In the genomic region with DNA sequence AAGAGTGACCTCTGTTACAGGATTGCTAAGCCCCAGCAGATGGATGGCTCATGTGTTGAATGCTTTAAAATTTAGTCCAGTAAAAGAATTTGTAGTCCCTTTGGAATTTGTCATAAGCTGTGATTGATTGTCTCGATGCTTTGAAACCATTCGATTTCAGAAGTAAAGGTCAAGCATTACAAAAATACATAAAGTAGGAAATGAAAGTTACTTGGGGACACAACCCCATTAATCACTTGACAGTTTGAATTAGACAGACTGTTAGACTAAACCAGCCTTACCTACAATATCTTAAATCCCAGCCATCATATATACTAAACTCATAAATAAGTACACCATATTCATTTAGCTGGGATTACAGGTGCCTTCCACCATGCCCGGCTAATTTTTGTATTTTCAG, we compare ENCODE assay signal across 17 cellular contexts. TPM values are rescaled to one million over a fixed set of nuclear protein-coding genes. Genes with fewer than 3 reads are reported as not detected.
DNase-seq lines count a peak whose midpoint lies in the region; ATAC-seq, FAIRE-seq and TF ChIP-seq lines count a peak whose summit lies in the region.
"Had no signal": no experiment of that assay in that cellular context is flagged by ENCODE, and none has a peak within 500 bp of the region (broad histone marks: within the 10 kb centered on the region; RNA-seq: fewer than 3 reads in every experiment).

No MANE protein-coding gene starts in this region.

- no TSS peak for BruUV-seq in GM12878 (replicated peaks; lab: Mats Ljungman, UMichigan)

- peaks cover 100% of the 10 kb centered on the region for H3K79me2 ChIP-seq in SK-N-SH (ENCODE audit: insufficient read depth)
- peaks cover 77% of the 10 kb centered on the region for H3K79me2 ChIP-seq in GM12878 (ENCODE audit: control insufficient read depth, insufficient read depth, low read length)

- H3K36me3 ChIP-seq in SK-N-SH (replicated peaks in 1 of 2; ENCODE audit: control insufficient read depth in 1 of 2, insufficient read depth in 2 of 2, low read length in 1 of 2) (peaks cover 4 to 42% of the 10 kb centered on the region in 2 experiments), GM12878 (ENCODE audit: control insufficient read depth in 2 of 2, insufficient read depth in 2 of 2, low read length in 1 of 2) (peaks cover 2% of the 10 kb centered on the region in 2 experiments; a peak in 2 of 4 replicates), stomach (peaks cover 0 to 37% (median 21%) of the 10 kb centered on the region in 4 donors)
- peaks cover 9% of the 10 kb centered on the region for H3K36me3 ChIP-seq in CD4-positive, alpha-beta memory T cell (ENCODE audit: insufficient read depth, low read length)

- H3K4me3 ChIP-seq in SK-N-SH (ENCODE audit: low read depth in 2 of 2, low read length in 1 of 2) (no peak overlapping the region), GM12878 (no peak overlapping the region), stomach (no peak overlapping the region)
- H3K4me3 ChIP-seq in CD4-positive, alpha-beta memory T cell (ENCODE audit: low read length in 2 of 2), result no peak overlapping the region

- intact Hi-C loops in CD4-positive, alpha-beta memory T cell (cut with micrococcal nuclease), result no loop called here
- intact Hi-C loops in GM12878 (cut with micrococcal nuclease; ENCODE audit: unreplicated experiment), result no loop called here
- intact Hi-C loops in stomach (cut with DNase I; ENCODE audit: low total_unique reads), result no loop called here
- intact Hi-C loops in posterior vena cava (cut with DNase I), result no loop called here

- H3K4me3 Mint-ChIP-seq in CD4-positive, alpha-beta memory T cell, result peak overlapping the region in 3 of 8 donors; percentile 46 to 59 (median 46)
- H3K4me3 Mint-ChIP-seq: H9 had no signal

- no peaks in the 10 kb centered on the region for H3K9me3 Mint-ChIP-seq in CD4-positive, alpha-beta memory T cell
- H3K9me3 Mint-ChIP-seq: H9 had no signal

- in situ Hi-C loops in GM12878 (cut with MboI), result no loop called here

- H3K27ac ChIP-seq in SK-N-SH (ENCODE audit: low read depth in 2 of 2, low read length in 1 of 2) (no peak overlapping the region), GM12878 (ENCODE audit: control insufficient read depth, insufficient read depth) (peak overlapping the region; percentile 26; the same call in 1 of the 2 replicates), stomach (no peak overlapping the region)
- no peak overlapping the region for H3K27ac ChIP-seq in CD4-positive, alpha-beta memory T cell (ENCODE audit: low read depth, low read length)
- H3K27ac ChIP-seq: 22Rv1, C4-2B had no signal

- peak overlapping the region in 6 of 7 donors; percentile 18 to 97 (median 60) for H3K27ac Mint-ChIP-seq in CD4-positive, alpha-beta memory T cell
- H3K27ac Mint-ChIP-seq: H9 had no signal

- ATAC-seq in SK-N-SH treated with all-trans-retinoic acid at 6 μM for 48 hours (no peak), HG03432 (IDR thresholded peaks at IDR 0.05; ENCODE audit: unreplicated experiment) (peak; percentile 60), GM12878 (peak; percentile 62), HG03457 (IDR thresholded peaks at IDR 0.05; ENCODE audit: unreplicated experiment) (no peak)

- RAD21 ChIA-PET in GM12878 (lab: Charles Lee; ENCODE audit: unreplicated experiment), result no interaction called here

- SMC1A ChIA-PET in GM12878 (lab: Charles Lee; ENCODE audit: uncharacterized antibody, unreplicated experiment), result interaction anchor here (1.9 kb wide), 1 partner anchor 19 kb away, joined by 5 read pairs; no protein-coding TSS in a partner anchor

- no peak for TF ChIP-seq EP300 in SK-N-SH (IDR thresholded peaks at IDR 0.05; ENCODE audit: borderline replicate concordance in 1 of 2, low read depth in 1 of 2, low read length in 1 of 2)
- TF ChIP-seq EP300 in GM12878 (IDR thresholded peaks at IDR 0.05; ENCODE audit: borderline replicate concordance in 1 of 2, control insufficient read depth in 1 of 2, low read depth in 2 of 2, low read length in 2 of 2), result no peak
- TF ChIP-seq EP300 in stomach (IDR thresholded peaks at IDR 0.05), result no peak

- WGBS in SK-N-SH (ENCODE audit: low lambda C conversion rate), result 71% methylated on average over 3 of the region's 3 CpGs
- WGBS in GM12878 (ENCODE audit: insufficient coverage, insufficient replicate concordance, low lambda C conversion rate, missing lambda C conversion rate), result 24% methylated on average over 3 of the region's 3 CpGs
- WGBS in stomach, 5 donors, result 72 to 82% (median 77%) methylated on average over 3 of the region's 3 CpGs

- H3K4me1 ChIP-seq in SK-N-SH (ENCODE audit: control insufficient read depth in 1 of 2, insufficient read depth in 2 of 2, low read depth in 1 of 2, low read length in 1 of 2), result peaks cover 6 to 8% of the 10 kb centered on the region in 2 experiments; a peak in 2 of 4 replicates
- H3K4me1 ChIP-seq in CD4-positive, alpha-beta memory T cell (ENCODE audit: insufficient read depth, low read length), result peaks cover 83% of the 10 kb centered on the region
- peaks cover 10% of the 10 kb centered on the region for H3K4me1 ChIP-seq in GM12878 (ENCODE audit: control insufficient read depth, insufficient read depth, low read length)
- peaks cover 11 to 81% (median 49%) of the 10 kb centered on the region in 4 donors for H3K4me1 ChIP-seq in stomach

- H3K4me1 Mint-ChIP-seq in CD4-positive, alpha-beta memory T cell, result peaks cover 38 to 78% (median 60%) of the 10 kb centered on the region in 4 donors

- H3K9me3 ChIP-seq in SK-N-SH, result no peaks in the 10 kb centered on the region
- no peaks in the 10 kb centered on the region for H3K9me3 ChIP-seq in CD4-positive, alpha-beta memory T cell (ENCODE audit: control insufficient read depth in 1 of 2, low read length in 2 of 2)
- no peaks in the 10 kb centered on the region for H3K9me3 ChIP-seq in GM12878 (replicated peaks; ENCODE audit: control insufficient read depth, insufficient read depth, low read length)
- H3K9me3 ChIP-seq in stomach, result no peaks in the 10 kb centered on the region

- no peak for TF ChIP-seq RAD21 in SK-N-SH (IDR thresholded peaks at IDR 0.05; ENCODE audit: low read length)
- no peak for TF ChIP-seq RAD21 in GM12878 (IDR thresholded peaks at IDR 0.05; ENCODE audit: insufficient read depth, low read depth, low read length)

- H3K4me2 ChIP-seq in SK-N-SH, result no peak overlapping the region
- peak overlapping the region; percentile 66 for H3K4me2 ChIP-seq in GM12878 (ENCODE audit: control insufficient read depth, insufficient read depth)

- no peaks in the 10 kb centered on the region for H3K9me2 ChIP-seq in SK-N-SH

- no peaks in the 10 kb centered on the region for H3K27me3 Mint-ChIP-seq in CD4-positive, alpha-beta memory T cell

- H3K27me3 ChIP-seq in SK-N-SH (ENCODE audit: insufficient read depth), result no peaks in the 10 kb centered on the region
- no peaks in the 10 kb centered on the region for H3K27me3 ChIP-seq in CD4-positive, alpha-beta memory T cell (ENCODE audit: insufficient read depth, low read length)
- no peaks in the 10 kb centered on the region for H3K27me3 ChIP-seq in GM12878 (replicated peaks in 1 of 2; ENCODE audit: control insufficient read depth in 2 of 2, insufficient read depth in 2 of 2, low read length in 1 of 2)
- H3K27me3 ChIP-seq in stomach, result no peaks in the 10 kb centered on the region

- H4K20me1 ChIP-seq in SK-N-SH (ENCODE audit: insufficient read depth) (peaks cover 97% of the 10 kb centered on the region), GM12878 (ENCODE audit: control insufficient read depth, insufficient read depth) (no peaks in the 10 kb centered on the region)

- peaks cover 14 to 40% of the 10 kb centered on the region in 2 donors for H3K36me3 Mint-ChIP-seq in CD4-positive, alpha-beta memory T cell

- H2AFZ ChIP-seq in SK-N-SH (ENCODE audit: low read depth) (no peak overlapping the region), GM12878 (ENCODE audit: control insufficient read depth, low read depth, low read length) (no peak overlapping the region)

- CTCF ChIA-PET in SK-N-SH (lab: Yijun Ruan, JAX), result no interaction called here
- CTCF ChIA-PET in CD4-positive, alpha-beta memory T cell (lab: Charles Lee; ENCODE audit: partially characterized antibody), result no interaction called here
- CTCF ChIA-PET in GM12878 (lab: Yijun Ruan, JAX), result interaction anchor here (1.4 kb wide), 1 partner anchor 49 kb away, joined by 3 read pairs; no protein-coding TSS in a partner anchor

- POLR2A ChIA-PET in SK-N-SH (lab: Yijun Ruan, JAX) (no interaction called here), GM12878 (lab: Charles Lee) (interaction anchor here (1.8 kb wide), 1 partner anchor 64 kb away, joined by 4 read pairs; no protein-coding TSS in a partner anchor)
- POLR2A ChIA-PET in CD4-positive, alpha-beta memory T cell (lab: Charles Lee; ENCODE audit: partially characterized antibody), result interaction anchor here (2.0 kb wide), 1 partner anchor 63 kb away, joined by 6 read pairs; the partner anchor contains the start of gene NOA1

- DNase-seq in SK-N-SH, result no peak
- no peak for DNase-seq in CD4-positive, alpha-beta memory T cell
- DNase-seq in GM12878 (ENCODE audit: low read depth, low spot score), result no peak
- DNase-seq in stomach, result no peak
- DNase-seq in posterior vena cava (ENCODE audit: low spot score), result no peak
- DNase-seq: H9, NCI-H1092, NCI-H1694, NCI-H2107, NCI-H345, NCI-H69 had no signal

- TF ChIP-seq POLR2A in GM12878 (IDR thresholded peaks at IDR 0.05; ENCODE audit: low read depth, low read length), result no peak
- no peak for TF ChIP-seq POLR2A in stomach (IDR thresholded peaks at IDR 0.05)

- no peak for TF ChIP-seq CTCF in SK-N-SH (IDR thresholded peaks at IDR 0.05)
- no peak for TF ChIP-seq CTCF in GM12878 (IDR thresholded peaks at IDR 0.05 in 2 of 3, conservative IDR thresholded peaks at IDR 0.05 in 1 of 3; ENCODE audit: control insufficient read depth in 2 of 3, extremely low read depth in 1 of 3, insufficient read depth in 1 of 3, low read depth in 3 of 3, low read length in 3 of 3)
- TF ChIP-seq CTCF in stomach (IDR thresholded peaks at IDR 0.05), result no peak

- H3F3A ChIP-seq in SK-N-SH (replicated peaks; ENCODE audit: insufficient read depth), result peaks cover 9% of the 10 kb centered on the region

- no peak overlapping the region for H3K9ac ChIP-seq in SK-N-SH
- no peak overlapping the region; the same call in 1 of the 2 replicates for H3K9ac ChIP-seq in GM12878 (ENCODE audit: control insufficient read depth, insufficient read depth, low read length)

- FAIRE-seq in GM12878 (lab: Jason Lieb, UNC), result no peak
- FAIRE-seq: D721Med had no signal

RNA-seq across cellular contexts. Expression of gene REST, which starts 6.6 kb away (rescaled TPM):
- 6.0 and 7.9 TPM in 2 replicates for polyA plus RNA-seq in SK-N-SH (2012; rRNA removed)
- polyA plus RNA-seq in SK-N-SH (2012; cell fraction: cytosol; rRNA removed), result 8.6 and 9.5 TPM in 2 replicates
- 3.3 and 7.6 TPM in 2 replicates for polyA plus RNA-seq in SK-N-SH (2012; cell fraction: nucleus; rRNA removed)
- 10 to 100 TPM; 77.3 to 79.2 TPM for total RNA-seq in CD4-positive, alpha-beta memory T cell
- 100 to 1,000 TPM; 170 to 178 TPM for polyA plus RNA-seq in CD4-positive, alpha-beta memory T cell
- total RNA-seq in GM12878 (2013; cell fraction: nucleolus; rRNA removed), result 53.9 and 60.0 TPM in 2 replicates
- total RNA-seq in GM12878 (2014; rRNA removed), result 23.9 and 24.7 TPM in 2 replicates
- total RNA-seq in GM12878 (2014; rRNA removed; fragmentation: Illumina TruSeq; extraction: Trizol), result 23.3 and 23.8 TPM in 2 replicates
- total RNA-seq in GM12878 (2021), result 29.5 and 33.5 TPM in 2 replicates
- 4.1 TPM for polyA plus RNA-seq in GM12878 (2011; ENCODE audit: low read depth)
- polyA plus RNA-seq in GM12878 (2011; rRNA removed), result 17.6 and 24.4 TPM in 2 replicates
- polyA plus RNA-seq in GM12878 (2011; cell fraction: cytosol; rRNA removed), result 7.8 and 8.1 TPM in 2 replicates
- 9.6 and 10.3 TPM in 2 replicates for polyA plus RNA-seq in GM12878 (2011; cell fraction: nucleus; rRNA removed)
- polyA plus RNA-seq in GM12878 (2012), result 7.9 and 8.6 TPM in 2 replicates
- 12.7 and 16.3 TPM in 2 replicates for polyA plus RNA-seq in GM12878 (2014; fragmentation: Illumina TruSeq; extraction: Trizol)
- polyA plus RNA-seq in GM12878 (2014; fragmentation: Nextera tagmentation; extraction: Ambion mirVana), result 1 to 10 TPM; 3.7 to 8.5 TPM
- 10.9 and 11.7 TPM in 2 replicates for polyA plus RNA-seq in GM12878 (2014; rRNA removed)
- polyA plus RNA-seq in GM12878 (2016; fragmentation: Nextera tagmentation; extraction: Ambion mirVana), result 10 to 100 TPM; 33.6 to 36.3 TPM
- polyA minus RNA-seq in GM12878 (2011; rRNA and poly(A)+ RNA removed), result 28.3 and 58.6 TPM in 2 replicates
- 13.8 and 20.7 TPM in 2 replicates for polyA minus RNA-seq in GM12878 (2011; cell fraction: cytosol; rRNA and poly(A)+ RNA removed)
- 17.0 and 24.7 TPM in 2 replicates for polyA minus RNA-seq in GM12878 (2011; cell fraction: nucleus; rRNA and poly(A)+ RNA removed)
- total RNA-seq in stomach, result 10 to 100 TPM; 36.4 to 79.7 (median 47.4) TPM
- 1 to 10 TPM; 3.1 to 4.9 (median 4.4) TPM for polyA plus RNA-seq in stomach
- 10 to 100 TPM; 31.9 to 32.0 TPM for total RNA-seq in posterior vena cava

Comparison
In these comparisons a context has a peak if more than half of its experiments do, and no peak if none do; other contexts are left out.
1. ATAC-seq: peak in HG03432 (single experiment) and GM12878 (single experiment); none in SK-N-SH treated with all-trans-retinoic acid at 6 μM for 48 hours (single experiment) and HG03457 (single experiment).
2. Of the 26 proteins assayed by ChIP-seq in both GM12878 and SK-N-SH: peak only in GM12878: none; only in SK-N-SH: none; in both: PBX3; in neither: 25.